11 cellular contexts compared by ENCODE assay signal in the genomic region with DNA sequence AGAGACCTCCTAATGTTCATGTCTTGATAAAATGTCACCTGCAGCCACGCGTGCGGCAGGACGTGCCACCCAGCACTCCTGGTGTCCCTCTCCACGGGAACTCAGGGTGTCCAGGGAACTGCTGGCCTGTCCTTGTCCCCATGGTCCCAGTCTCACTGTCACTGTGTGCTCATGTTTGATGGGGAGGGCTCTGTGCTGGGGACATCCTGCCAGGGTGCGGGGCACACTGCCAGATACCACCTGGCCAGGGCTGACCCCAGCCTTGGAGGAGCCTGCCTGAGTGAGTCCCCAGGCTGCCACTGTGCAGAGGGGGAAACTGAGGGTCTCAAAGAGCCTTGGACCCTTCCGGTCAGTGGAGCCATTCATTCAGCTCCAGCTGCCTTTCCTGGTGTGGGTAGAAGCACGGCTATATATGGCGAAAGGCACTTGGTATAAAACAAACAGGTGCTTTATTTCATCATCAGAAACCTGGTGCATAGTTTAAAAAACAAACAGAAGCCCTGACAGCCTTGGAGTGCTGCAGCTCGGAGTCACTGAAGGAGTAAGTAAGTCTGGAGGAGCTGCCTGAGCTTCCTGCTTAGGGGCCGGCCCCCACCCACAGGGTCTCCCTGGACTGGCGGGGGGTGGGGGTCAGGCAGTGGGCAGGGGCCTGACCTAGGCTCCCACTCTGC. TPM values are rescaled to one million over a fixed set of nuclear protein-coding genes. Genes with fewer than 3 reads are reported as not detected.
DNase-seq lines count a peak whose midpoint lies in the region; ATAC-seq and TF ChIP-seq lines count a peak whose summit lies in the region.
"Had no signal": no experiment of that assay in that cellular context is flagged by ENCODE, and none has a peak within 500 bp of the region (broad histone marks: within the 10 kb centered on the region; RNA-seq: fewer than 3 reads in every experiment).

No MANE protein-coding gene starts in this region.

- DNase-seq in NCI-H2107 treated with DMSO at 0.1 percent for 48 hours (lab: John Stamatoyannopoulos, UW; ENCODE audit: unreplicated experiment) (peak; percentile 48), NCI-H2107 (lab: John Stamatoyannopoulos, UW) (no peak), esophagus muscularis mucosa (ENCODE audit: extremely low spot score) (no peak), sciatic nerve (ENCODE audit: low spot score) (peak; percentile 58), NOMO-1 (lab: John Stamatoyannopoulos, UW; ENCODE audit: unreplicated experiment in 2 of 2) (no peak), OCI-M2 (lab: John Stamatoyannopoulos, UW; ENCODE audit: unreplicated experiment) (no peak)
- DNase-seq in central memory CD4-positive, alpha-beta T cell, result no peak
- DNase-seq: activated CD4-positive, alpha-beta T cell treated with anti-CD3 and anti-CD28 coated beads for 1 hour had no signal

- peak overlapping the region; percentile 87 for H3K27ac ChIP-seq in OCI-LY1 (ENCODE audit: low read depth, low read length, poor library complexity, severe bottlenecking)
- H3K27ac ChIP-seq in esophagus muscularis mucosa (replicated peaks in 1 of 4), result peak overlapping the region; percentile 80 to 96 (median 94)
- H3K27ac ChIP-seq: neural progenitor cell had no signal

- no peaks in the 10 kb centered on the region for H3F3A ChIP-seq in OCI-LY1 (ENCODE audit: insufficient read depth, low read length)

- intact Hi-C loops in esophagus muscularis mucosa (cut with DNase I) (loop anchor here (10.0 kb wide), 1 partner anchor 165 kb away; no protein-coding TSS in a partner anchor), sciatic nerve (cut with DNase I) (loop anchor here (10.0 kb wide), 1 partner anchor 175 kb away; the partner anchor contains the start of gene TNIP2)

- no peaks in the 10 kb centered on the region for H3K27me3 ChIP-seq in OCI-LY1 (ENCODE audit: insufficient read depth, low read length)
- no peaks in the 10 kb centered on the region for H3K27me3 ChIP-seq in esophagus muscularis mucosa
- H3K27me3 ChIP-seq: neural progenitor cell had no signal

- H3K9me3 ChIP-seq in OCI-LY1 (ENCODE audit: low read length) (no peaks in the 10 kb centered on the region), esophagus muscularis mucosa (no peaks in the 10 kb centered on the region)
- H3K9me3 ChIP-seq: A549 had no signal

- H3K4me3 ChIP-seq in OCI-LY1 (ENCODE audit: low read depth, low read length, poor library complexity, severe bottlenecking), result peak overlapping the region; percentile 67
- H3K4me3 ChIP-seq in esophagus muscularis mucosa, result no peak overlapping the region
- H3K4me3 ChIP-seq: A549, neural progenitor cell had no signal

- H4K20me1 ChIP-seq in OCI-LY1 (ENCODE audit: insufficient read depth, low read length), result no peaks in the 10 kb centered on the region

- H3K79me2 ChIP-seq in OCI-LY1 (ENCODE audit: insufficient read depth, low read length), result no peaks in the 10 kb centered on the region

- TF ChIP-seq EP300 in esophagus muscularis mucosa (IDR thresholded peaks at IDR 0.05), result no peak

- peak overlapping the region; percentile 76 for H3K4me2 ChIP-seq in OCI-LY1 (ENCODE audit: low read length)
- H3K4me2 ChIP-seq: A549, neural progenitor cell had no signal

- TF ChIP-seq CTCF in OCI-LY1 (IDR thresholded peaks at IDR 0.05; ENCODE audit: low read length), result no peak
- no peak for TF ChIP-seq CTCF in esophagus muscularis mucosa (IDR thresholded peaks at IDR 0.05)

- no peaks in the 10 kb centered on the region for H3K9me2 ChIP-seq in OCI-LY1 (ENCODE audit: low read depth, low read length)

- H3K4me1 ChIP-seq in OCI-LY1 (ENCODE audit: insufficient read depth, low read length, severe bottlenecking) (peaks cover 38% of the 10 kb centered on the region), esophagus muscularis mucosa (peaks cover 36 to 44% (median 42%) of the 10 kb centered on the region in 4 donors)

- 75% methylated on average over 9 of the region's 12 CpGs for WGBS in esophagus muscularis mucosa

- H3K36me3 ChIP-seq in OCI-LY1 (ENCODE audit: insufficient read depth, low read length) (peaks cover 16% of the 10 kb centered on the region; the same call in 1 of the 2 replicates), esophagus muscularis mucosa (peaks cover 34 to 67% (median 64%) of the 10 kb centered on the region in 4 donors)
- H3K36me3 ChIP-seq: neural progenitor cell had no signal

- H3K9ac ChIP-seq in OCI-LY1 (ENCODE audit: low read length), result peak overlapping the region; percentile 31; the same call in 1 of the 2 replicates
- H3K9ac ChIP-seq: neural progenitor cell had no signal

- no peak for TF ChIP-seq POLR2A in esophagus muscularis mucosa (IDR thresholded peaks at IDR 0.05; ENCODE audit: low read depth)

- no peak overlapping the region for H2AFZ ChIP-seq in OCI-LY1 (ENCODE audit: low read length)
- H2AFZ ChIP-seq: neural progenitor cell had no signal

- no peak for ATAC-seq in sciatic nerve

RNA-seq across cellular contexts. Expression of gene NOP14, which starts 32.9 kb away (rescaled TPM):
- total RNA-seq in esophagus muscularis mucosa (10 to 100 TPM; 16.7 to 21.1 (median 18.8) TPM), sciatic nerve (20.0 TPM)

RNA-seq across cellular contexts. Expression of gene GRK4, which starts 33.1 kb away (rescaled TPM):
- total RNA-seq in esophagus muscularis mucosa, result 1 to 10 TPM; 4.8 to 8.0 (median 6.4) TPM
- total RNA-seq in sciatic nerve, result 14.8 TPM

Comparison
In these comparisons a context has a peak if more than half of its experiments do, and no peak if none do; other contexts are left out.
1. DNase-seq: peak in NCI-H2107 treated with DMSO at 0.1 percent for 48 hours (single experiment) and sciatic nerve (single experiment); none in NCI-H2107 (single experiment), esophagus muscularis mucosa (single experiment), NOMO-1 (0 of 2), OCI-M2 (single experiment) and central memory CD4-positive, alpha-beta T cell (single experiment).